Comparison of ENCODE assay signal across 19 cellular contexts in genomic region chr2:157891630-157892016, GRCh38. TPM values are rescaled to one million over a fixed set of nuclear protein-coding genes. Genes with fewer than 3 reads are reported as not detected.
DNase-seq lines count a peak whose midpoint lies in the region; ATAC-seq, FAIRE-seq and TF ChIP-seq lines count a peak whose summit lies in the region.
"Had no signal": no experiment of that assay in that cellular context is flagged by ENCODE, and none has a peak within 500 bp of the region (broad histone marks: within the 10 kb centered on the region; RNA-seq: fewer than 3 reads in every experiment).

No MANE protein-coding gene starts in this region.

- no peak for FAIRE-seq in D721Med (lab: Jason Lieb, UNC)
- FAIRE-seq: frontal cortex, pancreas had no signal

- H3K9me3 Mint-ChIP-seq in CD4-positive, CD25-positive, alpha-beta regulatory T cell: no peaks in the 10 kb centered on the region
- H3K9me3 Mint-ChIP-seq in T-helper 2 cell treated with Interferon-gamma antibody and Interleukin-4, amounts not matched to agents 5 μg/mL and 100 μg/mL, for 36 hours: peaks cover 8% of the 10 kb centered on the region

- peaks cover 20 to 70% (median 48%) of the 10 kb centered on the region in 4 donors for H3K4me1 Mint-ChIP-seq in CD4-positive, CD25-positive, alpha-beta regulatory T cell
- peaks cover 49% of the 10 kb centered on the region for H3K4me1 Mint-ChIP-seq in T-helper 2 cell treated with Interferon-gamma antibody and Interleukin-4, amounts not matched to agents 5 μg/mL and 100 μg/mL, for 36 hours (ENCODE audit: low read depth)

- no peaks in the 10 kb centered on the region for H3K9me3 ChIP-seq in CD4-positive, CD25-positive, alpha-beta regulatory T cell (ENCODE audit: control insufficient read depth in 2 of 2, low read length in 2 of 2)
- no peaks in the 10 kb centered on the region for H3K9me3 ChIP-seq in effector memory CD4-positive, alpha-beta T cell (ENCODE audit: control insufficient read depth, low read length)
- H3K9me3 ChIP-seq: pancreas, transverse colon had no signal

- H3K27ac ChIP-seq in CD4-positive, CD25-positive, alpha-beta regulatory T cell (ENCODE audit: insufficient read depth, low read length, poor library complexity, severe bottlenecking): peak overlapping the region; percentile 56
- peak overlapping the region; percentile 25 for H3K27ac ChIP-seq in effector memory CD4-positive, alpha-beta T cell (ENCODE audit: insufficient read depth, low read length, poor library complexity, severe bottlenecking)
- H3K27ac ChIP-seq: 22Rv1, cardiac muscle cell, dorsolateral prefrontal cortex, pancreas, transverse colon had no signal

- ATAC-seq in CD4-positive, CD25-positive, alpha-beta regulatory T cell (ENCODE audit: low read depth in 2 of 2): peak in 1 of 2 donors; percentile 38
- ATAC-seq in HG02870 (IDR thresholded peaks at IDR 0.05; ENCODE audit: unreplicated experiment) (no peak), HG02884 (IDR thresholded peaks at IDR 0.05; ENCODE audit: unreplicated experiment) (no peak)
- ATAC-seq: pancreas had no signal

- H3K27ac Mint-ChIP-seq in CD4-positive, CD25-positive, alpha-beta regulatory T cell: peak overlapping the region; percentile 90 to 99 (median 96)
- H3K27ac Mint-ChIP-seq in T-helper 2 cell treated with Interferon-gamma antibody and Interleukin-4, amounts not matched to agents 5 μg/mL and 100 μg/mL, for 36 hours: peak overlapping the region; percentile 73

- H3K4me3 ChIP-seq in CD4-positive, CD25-positive, alpha-beta regulatory T cell (ENCODE audit: low read depth, low read length): peak overlapping the region; percentile 66
- no peak overlapping the region for H3K4me3 ChIP-seq in effector memory CD4-positive, alpha-beta T cell (ENCODE audit: insufficient read depth, low read depth, low read length, poor library complexity, severe bottlenecking)
- H3K4me3 ChIP-seq: cardiac muscle cell, dorsolateral prefrontal cortex, pancreas, transverse colon had no signal

- H3K27me3 Mint-ChIP-seq in CD4-positive, CD25-positive, alpha-beta regulatory T cell: no peaks in the 10 kb centered on the region
- H3K27me3 Mint-ChIP-seq in T-helper 2 cell treated with Interferon-gamma antibody and Interleukin-4, amounts not matched to agents 5 μg/mL and 100 μg/mL, for 36 hours (ENCODE audit: low read depth): no peaks in the 10 kb centered on the region

- no peak for TF ChIP-seq CTCF in D721Med (IDR thresholded peaks at IDR 0.05; ENCODE audit: insufficient read depth, missing control alignments)

- H3K36me3 Mint-ChIP-seq in CD4-positive, CD25-positive, alpha-beta regulatory T cell: peaks cover 4% of the 10 kb centered on the region
- H3K36me3 Mint-ChIP-seq in T-helper 2 cell treated with Interferon-gamma antibody and Interleukin-4, amounts not matched to agents 5 μg/mL and 100 μg/mL, for 36 hours (ENCODE audit: low read depth): peaks cover 18% of the 10 kb centered on the region

- H3K36me3 ChIP-seq in CD4-positive, CD25-positive, alpha-beta regulatory T cell (ENCODE audit: control insufficient read depth, insufficient read depth, low read length): no peaks in the 10 kb centered on the region
- H3K36me3 ChIP-seq in effector memory CD4-positive, alpha-beta T cell (ENCODE audit: control insufficient read depth, insufficient read depth, low read length): no peaks in the 10 kb centered on the region
- H3K36me3 ChIP-seq: cardiac muscle cell, pancreas, transverse colon had no signal

- peak overlapping the region; percentile 57 to 95 (median 84) for H3K4me3 Mint-ChIP-seq in CD4-positive, CD25-positive, alpha-beta regulatory T cell
- H3K4me3 Mint-ChIP-seq in T-helper 2 cell treated with Interferon-gamma antibody and Interleukin-4, amounts not matched to agents 5 μg/mL and 100 μg/mL, for 36 hours: peak overlapping the region; percentile 79

- no peaks in the 10 kb centered on the region for H3K27me3 ChIP-seq in CD4-positive, CD25-positive, alpha-beta regulatory T cell (ENCODE audit: control insufficient read depth, insufficient read depth, low read length)
- H3K27me3 ChIP-seq in effector memory CD4-positive, alpha-beta T cell (replicated peaks; ENCODE audit: control insufficient read depth, insufficient read depth, low read length, poor library complexity, severe bottlenecking): no peaks in the 10 kb centered on the region
- H3K27me3 ChIP-seq: cardiac muscle cell, dorsolateral prefrontal cortex, pancreas, transverse colon had no signal

- peaks cover 62% of the 10 kb centered on the region for H3K4me1 ChIP-seq in CD4-positive, CD25-positive, alpha-beta regulatory T cell (ENCODE audit: control insufficient read depth, insufficient read depth, low read length, poor library complexity, severe bottlenecking)
- H3K4me1 ChIP-seq in effector memory CD4-positive, alpha-beta T cell (ENCODE audit: control insufficient read depth, insufficient read depth, low read length, poor library complexity, severe bottlenecking): peaks cover 29% of the 10 kb centered on the region
- H3K4me1 ChIP-seq: transverse colon had no signal

- peak; percentile 5 for DNase-seq in NCI-H146 (lab: John Stamatoyannopoulos, UW)
- no peak for DNase-seq in NCI-H146 treated with DMSO at 0.1 percent for 48 hours (lab: John Stamatoyannopoulos, UW; ENCODE audit: unreplicated experiment)
- peak in 1 of 3 donors; percentile 69 for DNase-seq in CD4-positive, CD25-positive, alpha-beta regulatory T cell
- DNase-seq in T-helper 2 cell treated with Interferon-gamma antibody and Interleukin-4, amounts not matched to agents 5 μg/mL and 100 μg/mL, for 36 hours (ENCODE audit: low spot score): no peak
- DNase-seq in effector memory CD4-positive, alpha-beta T cell: no peak
- DNase-seq in D721Med (ENCODE audit: insufficient read length, low spot score): no peak
- DNase-seq: AML-193, dorsolateral prefrontal cortex, kidney glomerular epithelial cell, pancreas, PC-3, SIG-M5, T1000, transverse colon had no signal

RNA-seq across cellular contexts. Expression of gene ACVR1, which starts 15.5 kb away (rescaled TPM):
- 64.2 TPM for total RNA-seq in CD4-positive, CD25-positive, alpha-beta regulatory T cell
- polyA plus RNA-seq in CD4-positive, CD25-positive, alpha-beta regulatory T cell: 10 to 100 TPM; 14.1 to 21.4 (median 17.3) TPM
